Comparison of ENCODE assay signal across 7 cellular contexts in the genomic region with DNA sequence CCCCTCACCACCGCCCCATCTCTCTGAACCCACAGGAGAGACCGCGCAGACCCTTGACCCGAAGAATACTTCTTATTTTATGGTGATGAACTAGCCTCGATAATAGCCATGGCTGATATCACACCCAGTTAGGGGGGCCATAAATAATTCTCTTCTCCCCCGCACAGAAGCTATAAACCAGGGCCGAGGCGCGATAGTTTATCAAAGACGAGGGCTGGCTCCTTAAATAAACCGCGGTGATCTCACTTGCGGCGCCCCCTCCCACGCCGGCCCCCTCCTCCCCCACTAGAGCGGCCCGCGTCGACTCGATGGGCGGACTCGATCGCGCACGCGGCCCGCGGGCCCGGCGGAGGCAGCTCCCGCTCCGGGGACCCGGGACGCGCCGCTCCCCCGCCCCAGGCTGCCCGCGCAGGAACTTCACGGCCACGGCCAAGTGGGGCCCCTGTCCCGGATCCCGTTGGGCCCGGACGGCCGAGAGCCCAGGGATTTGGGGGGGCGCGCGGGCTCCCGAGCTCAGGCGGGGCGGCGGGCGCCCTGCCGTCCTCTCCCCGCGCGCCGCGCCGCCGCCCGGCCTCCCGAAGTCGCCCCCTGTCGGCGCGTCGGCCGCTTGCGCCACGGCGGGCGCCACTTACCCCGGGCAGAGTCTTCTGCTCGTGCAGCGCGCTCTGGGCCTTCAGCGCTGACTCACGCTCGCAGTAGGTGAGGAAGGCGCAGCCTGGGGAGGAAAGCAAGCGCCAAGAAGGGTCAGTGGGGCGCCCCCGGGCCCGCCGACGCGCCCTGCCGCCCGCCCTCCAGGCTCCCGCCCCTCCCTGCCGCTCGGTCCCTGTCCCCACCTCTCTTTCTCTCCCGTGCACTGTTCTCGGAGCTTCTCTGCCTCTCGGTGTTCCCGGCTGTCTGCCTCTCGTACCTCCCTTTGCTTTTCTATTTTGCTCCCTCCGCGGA.
A peak's percentile ranks its signal among the peaks of the same experiment; 100 is the strongest.
DNase-seq lines count a peak whose midpoint lies in the region; ATAC-seq and TF ChIP-seq lines count a peak whose summit lies in the region.

No MANE protein-coding gene starts in this region.

- H3K36me3 Mint-ChIP-seq in osteocyte (ENCODE audit: unreplicated experiment), result no peaks in the 10 kb centered on the region

- DNase-seq in NCI-H1417 treated with DMSO at 0.1 percent for 48 hours (lab: John Stamatoyannopoulos, UW) (peak; percentile 25), epithelial cell of proximal tubule (ENCODE audit: low read depth) (no peak), osteocyte (ENCODE audit: extremely low spot score, unreplicated experiment) (no peak), SHP77 (lab: John Stamatoyannopoulos, UW) (no peak)

- no peaks in the 10 kb centered on the region for H3K9me3 Mint-ChIP-seq in osteocyte (ENCODE audit: unreplicated experiment)

- H3K27me3 Mint-ChIP-seq in osteocyte (ENCODE audit: unreplicated experiment), result peaks cover 45% of the 10 kb centered on the region

- no peak overlapping the region for H3K4me3 Mint-ChIP-seq in osteocyte (ENCODE audit: unreplicated experiment)

- ATAC-seq in GM19395 (IDR thresholded peaks at IDR 0.05; ENCODE audit: unreplicated experiment), result no peak
- ATAC-seq in HG02981 (IDR thresholded peaks at IDR 0.05; ENCODE audit: unreplicated experiment), result no peak

- H3K27ac Mint-ChIP-seq in osteocyte (ENCODE audit: unreplicated experiment), result no peak overlapping the region

- TF ChIP-seq CTCF in GM12872 (IDR thresholded peaks at IDR 0.05; ENCODE audit: insufficient read depth, low read depth, low read length) (0 out of 3 replicates have a peak, but pooled peaks have one; percentile 9), epithelial cell of proximal tubule (conservative IDR thresholded peaks at IDR 0.05; ENCODE audit: low read depth, low read length) (peak; percentile 26), osteocyte (IDR thresholded peaks at IDR 0.05) (peak; percentile 42)

- peak overlapping the region; percentile 30 for H3K4me3 ChIP-seq in epithelial cell of proximal tubule (ENCODE audit: low read depth, low read length)

- peaks cover 5% of the 10 kb centered on the region for H3K4me1 Mint-ChIP-seq in osteocyte (ENCODE audit: unreplicated experiment)
